24 cellular contexts compared by ENCODE assay signal in the genomic region with DNA sequence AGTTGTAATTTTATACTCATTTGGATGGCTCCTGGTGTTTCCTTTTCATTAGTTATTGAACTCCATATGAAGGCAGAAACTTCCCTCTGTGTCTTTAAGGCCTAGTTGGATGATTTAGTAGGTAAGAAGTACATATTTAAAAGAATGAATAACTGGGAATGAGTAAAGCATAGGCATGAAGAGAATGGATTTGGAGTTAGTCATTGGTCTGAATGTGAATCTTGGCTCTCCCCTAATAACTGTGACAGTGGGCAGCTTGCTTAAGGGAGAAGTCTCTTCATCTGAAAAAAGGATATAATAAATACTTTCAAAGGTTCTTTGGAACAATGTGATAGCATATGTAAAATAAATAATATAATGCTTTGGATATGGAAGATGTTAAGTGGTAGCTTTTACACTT. TPM values are rescaled to one million over a fixed set of nuclear protein-coding genes. Genes with fewer than 3 reads are reported as not detected.
DNase-seq lines count a peak whose midpoint lies in the region; ATAC-seq, FAIRE-seq and TF ChIP-seq lines count a peak whose summit lies in the region.
"Had no signal": no experiment of that assay in that cellular context is flagged by ENCODE, and none has a peak within 500 bp of the region (broad histone marks: within the 10 kb centered on the region; RNA-seq: fewer than 3 reads in every experiment).

No MANE protein-coding gene starts in this region.

- DNase-seq in GM19239 (ENCODE audit: insufficient read length, low spot score) (no peak), amniotic stem cell (lab: John Stamatoyannopoulos, UW) (peak; percentile 57), fibroblast of the aortic adventitia (ENCODE audit: low read depth) (peak; percentile 79), SW 1271 (lab: John Stamatoyannopoulos, UW) (no peak)
- DNase-seq in stimulated activated naive CD4-positive, alpha-beta T cell (lab: John Stamatoyannopoulos, UW) = no peak
- DNase-seq: activated effector memory CD4-positive, alpha-beta T cell treated with Interleukin-2 at 50 U/mL for 16 hours; activated naive CD8-positive, alpha-beta T cell treated with anti-CD3 and anti-CD28 coated beads, Interleukin-2, amount 50 U/mL, for 24 hours; C1 segment of cervical spinal cord; caudate nucleus; heart left ventricle; MV-4-11; NCI-H187; NCI-H226; OCI-M1; SIG-M5; small intestine; stomach had no signal

- peak; percentile 4 for FAIRE-seq in GM19239 (lab: Jason Lieb, UNC)
- FAIRE-seq: G401.6, K562, small intestine had no signal

- TF ChIP-seq CTCF in fibroblast of the aortic adventitia (IDR thresholded peaks at IDR 0.05; ENCODE audit: insufficient read depth, low read length) = no peak

- ATAC-seq in GM19324 (IDR thresholded peaks at IDR 0.05; ENCODE audit: low FRiP score, unreplicated experiment) (no peak), GM21423 (IDR thresholded peaks at IDR 0.05; ENCODE audit: unreplicated experiment) (no peak)
- ATAC-seq: activated naive CD8-positive, alpha-beta T cell treated with anti-CD3 and anti-CD28 coated beads, Interleukin-2, amount 50 U/mL, for 24 hours; GM23338; heart left ventricle; K562 had no signal

- H3K4me3 ChIP-seq in fibroblast of the aortic adventitia (ENCODE audit: low read depth, low read length) = no peak overlapping the region
- H3K4me3 ChIP-seq: GM23338, heart left ventricle, K562, neural progenitor cell, prostate gland, stomach had no signal

RNA-seq across cellular contexts. Expression of gene SNX25, which starts 13.2 kb away (rescaled TPM):
- 27.5 and 102 TPM in 2 replicates for total RNA-seq in fibroblast of the aortic adventitia (ENCODE audit: low replicate concordance)

RNA-seq across cellular contexts. Expression of gene CFAP97, which starts 18.8 kb away (rescaled TPM):
- 34.7 and 74.3 TPM in 2 replicates for total RNA-seq in fibroblast of the aortic adventitia (ENCODE audit: low replicate concordance)

Comparison
In these comparisons a context has a peak if more than half of its experiments do, and no peak if none do; other contexts are left out.
1. DNase-seq: peak in amniotic stem cell (single experiment) and fibroblast of the aortic adventitia (single experiment); none in GM19239 (single experiment), stimulated activated naive CD4-positive, alpha-beta T cell (0 of 6) and SW 1271 (0 of 2).